ENCODE assay signal across 1 cellular context in the genomic region with DNA sequence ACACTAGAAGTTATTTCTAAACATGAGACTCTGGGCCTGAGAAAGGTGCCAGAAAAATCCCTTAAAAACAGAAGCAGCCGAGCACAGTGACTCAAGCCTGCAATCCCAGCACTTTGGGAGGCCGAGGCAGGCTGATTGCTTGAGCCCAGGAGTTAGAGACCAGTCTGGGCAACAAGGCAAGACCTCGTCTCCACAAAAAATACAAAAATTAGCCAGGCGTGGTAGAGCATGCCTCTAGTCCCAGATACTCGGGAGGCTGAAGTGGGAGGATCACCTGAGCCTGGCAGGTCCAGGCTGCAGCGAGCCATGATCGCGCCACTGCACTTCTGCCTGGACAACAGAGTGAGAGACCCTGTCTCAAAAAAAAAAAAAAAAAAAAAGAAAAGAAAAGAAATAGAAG. TPM values are rescaled to one million over a fixed set of nuclear protein-coding genes. Genes with fewer than 3 reads are reported as not detected.
"Had no signal": no experiment of that assay in that cellular context is flagged by ENCODE, and none has a peak within 500 bp of the region (broad histone marks: within the 10 kb centered on the region; RNA-seq: fewer than 3 reads in every experiment).

No MANE protein-coding gene starts in this region.

RNA-seq across cellular contexts. Expression of a gene that starts 0.4 kb away (rescaled TPM):
- total RNA-seq: glomerular endothelial cell had no signal
